Comparison of ENCODE assay signal across 14 cellular contexts in the genomic region with DNA sequence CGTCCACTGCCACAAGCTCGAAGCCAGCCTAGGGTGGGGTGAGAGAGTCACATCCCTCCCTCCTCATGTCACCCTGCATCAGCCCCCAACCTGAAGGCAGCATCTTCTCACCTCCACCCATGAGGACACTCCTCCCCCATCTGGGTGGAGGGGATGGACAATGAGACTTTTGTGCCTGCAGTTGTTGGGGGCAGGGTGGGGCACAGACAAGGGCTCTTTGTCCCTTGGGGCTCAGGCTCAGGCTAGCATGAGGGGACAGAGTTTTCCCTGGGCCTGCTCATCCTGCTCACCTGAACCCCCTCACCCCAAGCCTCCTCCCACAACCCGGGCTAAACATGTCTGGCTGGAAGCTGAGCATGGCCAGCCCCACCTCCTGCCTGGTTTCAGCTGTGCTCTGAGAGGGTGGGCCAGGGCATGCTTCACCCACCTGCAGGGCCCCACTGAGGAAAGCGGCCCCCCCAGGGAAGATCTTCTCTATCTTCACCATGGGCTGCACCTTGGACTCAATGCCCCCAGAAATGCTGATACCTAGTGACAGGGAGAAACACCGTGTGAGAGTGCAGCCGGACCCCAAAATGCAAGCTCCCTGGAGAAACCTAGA. TPM values are rescaled to one million over a fixed set of nuclear protein-coding genes. Genes with fewer than 3 reads are reported as not detected.
DNase-seq lines count a peak whose midpoint lies in the region; ATAC-seq and TF ChIP-seq lines count a peak whose summit lies in the region.
"Had no signal": no experiment of that assay in that cellular context is flagged by ENCODE, and none has a peak within 500 bp of the region (broad histone marks: within the 10 kb centered on the region; RNA-seq: fewer than 3 reads in every experiment).

No MANE protein-coding gene starts in this region.

- no peak overlapping the region for H3K4me3 ChIP-seq in gastroesophageal sphincter
- H3K4me3 ChIP-seq in brain microvascular endothelial cell (ENCODE audit: low read depth, low read length): no peak overlapping the region
- H3K4me3 ChIP-seq: prostate gland, tibial artery had no signal

- TF ChIP-seq EP300 in gastroesophageal sphincter (IDR thresholded peaks at IDR 0.05): no peak

- TF ChIP-seq POLR2A in gastroesophageal sphincter (IDR thresholded peaks at IDR 0.05): no peak

- in situ Hi-C loops in SK-MEL-5 (cut with HindIII; ENCODE audit: low pct_unique_long_range_greater_than_20kb, low sequenced_read_pairs): no loop called here
- in situ Hi-C loops in brain microvascular endothelial cell (cut with HindIII; ENCODE audit: low pct_ligation_motif_present, low sequenced_read_pairs): no loop called here

- no peaks in the 10 kb centered on the region for H3K9me3 ChIP-seq in gastroesophageal sphincter
- H3K9me3 ChIP-seq: prostate gland, tibial artery had no signal

- H3K27ac ChIP-seq in gastroesophageal sphincter: peak overlapping the region in 3 of 4 donors; percentile 65 to 71 (median 69)
- no peak overlapping the region for H3K27ac ChIP-seq in brain microvascular endothelial cell
- H3K27ac ChIP-seq: prostate gland had no signal

- WGBS in gastroesophageal sphincter (ENCODE audit: low coverage in 1 of 2), 2 donors: 63 to 67% methylated on average over 2 of the region's 6 CpGs

- H3K36me3 ChIP-seq in gastroesophageal sphincter (peaks cover 0 to 36% of the 10 kb centered on the region in 2 donors), brain microvascular endothelial cell (replicated peaks) (peaks cover 26% of the 10 kb centered on the region)

- peak; percentile 75 for DNase-seq in SK-MEL-5 (ENCODE audit: low read depth, low spot score)
- peak; percentile 90 for DNase-seq in putamen (ENCODE audit: low spot score)
- no peak for DNase-seq in brain microvascular endothelial cell
- no peak for DNase-seq in HK-2 (ENCODE audit: unreplicated experiment)
- DNase-seq in germinal center (ENCODE audit: low spot score): no peak
- DNase-seq: activated gamma-delta T cell treated with Interleukin-2 at 50 U/mL for 16 hours; effector memory CD4-positive, alpha-beta T cell; foreskin fibroblast; NCI-H1930; NCI-H524; stimulated activated CD4-positive, alpha-beta T cell treated with anti-CD3 and anti-CD28 coated beads, Interleukin-15, amount 100 ng/mL, for 24 hours; tibial artery had no signal

- H3K27me3 ChIP-seq in gastroesophageal sphincter (no peaks in the 10 kb centered on the region), brain microvascular endothelial cell (replicated peaks) (no peaks in the 10 kb centered on the region)
- H3K27me3 ChIP-seq: tibial artery had no signal

- TF ChIP-seq CTCF in gastroesophageal sphincter (IDR thresholded peaks at IDR 0.05): no peak
- TF ChIP-seq CTCF in brain microvascular endothelial cell (IDR thresholded peaks at IDR 0.05; ENCODE audit: low read depth, low read length, missing control alignments): no peak

- peaks cover 0 to 78% (median 26%) of the 10 kb centered on the region in 3 donors for H3K4me1 ChIP-seq in gastroesophageal sphincter
- H3K4me1 ChIP-seq: prostate gland had no signal

- ATAC-seq in gastroesophageal sphincter: no peak

RNA-seq across cellular contexts. Expression of gene LZTS2, which starts 9.3 kb away (rescaled TPM):
- 37.1 and 41.0 TPM in 2 replicates for total RNA-seq in SK-MEL-5 (2014; rRNA removed; shearing (Covaris generic))
- polyA plus RNA-seq in SK-MEL-5 (2015; cell fraction: cytosol; rRNA removed): 54.4 and 60.9 TPM in 2 replicates
- polyA plus RNA-seq in SK-MEL-5 (2015; cell fraction: nucleus; rRNA removed): 89.4 and 107 TPM in 2 replicates
- total RNA-seq in gastroesophageal sphincter: 100 to 1,000 TPM; 134 to 181 (median 141) TPM

RNA-seq across cellular contexts. Expression of gene TWNK, which starts 21.6 kb away (rescaled TPM):
- 14.7 and 14.8 TPM in 2 replicates for total RNA-seq in SK-MEL-5 (2014; rRNA removed; shearing (Covaris generic))
- polyA plus RNA-seq in SK-MEL-5 (2015; cell fraction: cytosol; rRNA removed): 25.0 and 30.5 TPM in 2 replicates
- 17.7 and 26.1 TPM in 2 replicates for polyA plus RNA-seq in SK-MEL-5 (2015; cell fraction: nucleus; rRNA removed)
- total RNA-seq in gastroesophageal sphincter: 10 to 100 TPM in 1 of 4 donors, 1 to 10 TPM in 3; 8.3 to 10.8 (median 8.9) TPM

RNA-seq across cellular contexts. Expression of gene MRPL43, which starts 21.6 kb away (rescaled TPM):
- 46.3 and 52.9 TPM in 2 replicates for total RNA-seq in SK-MEL-5 (2014; rRNA removed; shearing (Covaris generic))
- 58.9 and 63.7 TPM in 2 replicates for polyA plus RNA-seq in SK-MEL-5 (2015; cell fraction: cytosol; rRNA removed)
- 70.1 and 79.9 TPM in 2 replicates for polyA plus RNA-seq in SK-MEL-5 (2015; cell fraction: nucleus; rRNA removed)
- total RNA-seq in gastroesophageal sphincter: 10 to 100 TPM; 58.0 to 93.8 (median 80.7) TPM

RNA-seq across cellular contexts. Expression of gene PDZD7, which starts 22.0 kb away (rescaled TPM):
- 0.74 and 1.5 TPM in 2 replicates for total RNA-seq in SK-MEL-5 (2014; rRNA removed; shearing (Covaris generic))
- polyA plus RNA-seq in SK-MEL-5 (2015; cell fraction: cytosol; rRNA removed): 0.98 and 1.5 TPM in 2 replicates
- polyA plus RNA-seq in SK-MEL-5 (2015; cell fraction: nucleus; rRNA removed): 2.0 and 6.2 TPM in 2 replicates
- under 1 TPM in 3 of 4 donors, not detected in 1; 0.31 to 0.54 (median 0.39) TPM for total RNA-seq in gastroesophageal sphincter

RNA-seq across cellular contexts. Expression of gene SFXN3, which starts 22.1 kb away (rescaled TPM):
- total RNA-seq in SK-MEL-5 (2014; rRNA removed; shearing (Covaris generic)): 66.8 and 76.9 TPM in 2 replicates
- 47.4 and 52.3 TPM in 2 replicates for polyA plus RNA-seq in SK-MEL-5 (2015; cell fraction: cytosol; rRNA removed)
- polyA plus RNA-seq in SK-MEL-5 (2015; cell fraction: nucleus; rRNA removed): 148 and 158 TPM in 2 replicates
- total RNA-seq in gastroesophageal sphincter: 10 to 100 TPM; 47.5 to 84.2 (median 66.0) TPM

Comparison
In these comparisons a context has a peak if more than half of its experiments do, and no peak if none do; other contexts are left out.
1. DNase-seq: peak in SK-MEL-5 (single experiment) and putamen (single experiment); none in brain microvascular endothelial cell (single experiment), HK-2 (single experiment) and germinal center (single experiment).